Comparison of ENCODE assay signal across 10 cellular contexts in the genomic region with DNA sequence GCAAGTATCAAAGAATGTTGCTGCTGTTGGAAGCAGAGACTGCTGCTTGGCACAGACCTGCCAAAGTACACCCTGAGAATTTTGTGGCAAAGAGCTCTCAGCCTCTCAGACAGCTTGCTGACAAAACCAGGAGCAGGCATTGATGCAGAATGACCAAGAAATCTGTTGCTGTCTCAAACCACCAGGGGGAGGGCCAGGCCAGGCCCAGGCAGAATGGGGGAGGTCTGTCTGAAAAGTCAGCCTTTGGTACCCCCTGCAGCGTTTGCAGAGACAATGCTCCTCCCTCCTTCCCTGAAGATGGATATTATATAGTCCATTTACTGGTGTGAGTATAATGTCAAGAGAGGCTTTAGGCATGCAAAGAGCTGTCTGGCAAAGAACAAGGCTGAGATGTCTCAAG. TPM values are rescaled to one million over a fixed set of nuclear protein-coding genes. Genes with fewer than 3 reads are reported as not detected.
A peak's percentile ranks its signal among the peaks of the same experiment; 100 is the strongest.
DNase-seq lines count a peak whose midpoint lies in the region; ATAC-seq, FAIRE-seq and TF ChIP-seq lines count a peak whose summit lies in the region.
"Had no signal": no experiment of that assay in that cellular context is flagged by ENCODE, and none has a peak within 500 bp of the region (broad histone marks: within the 10 kb centered on the region; RNA-seq: fewer than 3 reads in every experiment).

No MANE protein-coding gene starts in this region.

- DNase-seq in AG08395 (ENCODE audit: low spot score) (peak; percentile 24), NCI-H524 treated with DMSO at 0.1 percent for 48 hours (lab: John Stamatoyannopoulos, UW) (peak; percentile 68), foreskin melanocyte (peak; percentile 1), frontal cortex (ENCODE audit: low spot score in 2 of 2) (no peak), NCI-H774 (lab: John Stamatoyannopoulos, UW) (no peak)
- DNase-seq: NCI-H1436 treated with DMSO at 0.1 percent for 48 hours had no signal

- FAIRE-seq in frontal cortex (lab: Jason Lieb, UNC): no peak

- no peak for TF ChIP-seq POLR2A in GM18505 (IDR thresholded peaks at IDR 0.05; ENCODE audit: borderline replicate concordance, extremely low read depth, insufficient read depth, insufficient read length)

- ATAC-seq in GM18505 (IDR thresholded peaks at IDR 0.05; ENCODE audit: unreplicated experiment): peak; percentile 67
- ATAC-seq in HG03196 (IDR thresholded peaks at IDR 0.05; ENCODE audit: unreplicated experiment): no peak
- no peak for ATAC-seq in GM21381 (IDR thresholded peaks at IDR 0.05; ENCODE audit: unreplicated experiment)

RNA-seq across cellular contexts. Expression of gene TRPC5OS, which starts 52.9 kb away (rescaled TPM):
- total RNA-seq in frontal cortex: not detected
- total RNA-seq: lung microvascular endothelial cell had no signal

Comparison
In these comparisons a context has a peak if more than half of its experiments do, and no peak if none do; other contexts are left out.
1. DNase-seq: peak in AG08395 (single experiment), NCI-H524 treated with DMSO at 0.1 percent for 48 hours (single experiment) and foreskin melanocyte (single experiment); none in frontal cortex (0 of 2) and NCI-H774 (single experiment).